13 cellular contexts compared by ENCODE assay signal in genomic region chr10:80474920-80475319, GRCh38. TPM values are rescaled to one million over a fixed set of nuclear protein-coding genes. Genes with fewer than 3 reads are reported as not detected.
DNase-seq lines count a peak whose midpoint lies in the region; ATAC-seq and TF ChIP-seq lines count a peak whose summit lies in the region.
"Had no signal": no experiment of that assay in that cellular context is flagged by ENCODE, and none has a peak within 500 bp of the region (broad histone marks: within the 10 kb centered on the region; RNA-seq: fewer than 3 reads in every experiment).

No MANE protein-coding gene starts in this region.

- H3K4me3 ChIP-seq in mammary epithelial cell (replicated peaks in 1 of 3; ENCODE audit: insufficient read depth in 1 of 3, low read depth in 2 of 3, low read length in 3 of 3) = no peak overlapping the region
- H3K4me3 ChIP-seq in naive thymus-derived CD4-positive, alpha-beta T cell (ENCODE audit: low read length) = no peak overlapping the region
- no peak overlapping the region for H3K4me3 ChIP-seq in upper lobe of left lung
- H3K4me3 ChIP-seq in H7 (ENCODE audit: insufficient read depth, low read depth, low read length) = no peak overlapping the region

- WGBS in mammary epithelial cell (ENCODE audit: low coverage, missing lambda C conversion rate) = 100% methylated on average over 3 of the region's 3 CpGs
- 60 to 82% methylated on average over 3 of the region's 3 CpGs for WGBS in upper lobe of left lung, 2 donors

- no peaks in the 10 kb centered on the region for H3K36me3 ChIP-seq in mammary epithelial cell (ENCODE audit: insufficient read depth, low read length)
- peaks cover 0 to 64% (median 4%) of the 10 kb centered on the region in 3 experiments for H3K36me3 ChIP-seq in naive thymus-derived CD4-positive, alpha-beta T cell (ENCODE audit: control insufficient read depth in 2 of 3, insufficient read depth in 3 of 3, low read length in 3 of 3)
- H3K36me3 ChIP-seq in upper lobe of left lung = peaks cover 0 to 40% (median 8%) of the 10 kb centered on the region in 4 donors
- no peaks in the 10 kb centered on the region for H3K36me3 ChIP-seq in H7 (replicated peaks; ENCODE audit: control insufficient read depth, insufficient read depth, low read length)

- H3K27me3 ChIP-seq in mammary epithelial cell (ENCODE audit: insufficient read depth, low read length) = no peaks in the 10 kb centered on the region
- no peaks in the 10 kb centered on the region for H3K27me3 ChIP-seq in naive thymus-derived CD4-positive, alpha-beta T cell (ENCODE audit: control insufficient read depth in 2 of 2, insufficient read depth in 2 of 2, low read length in 2 of 2)
- no peaks in the 10 kb centered on the region for H3K27me3 ChIP-seq in upper lobe of left lung
- H3K27me3 ChIP-seq in H7 (ENCODE audit: control insufficient read depth, insufficient read depth, low read length) = no peaks in the 10 kb centered on the region

- CTCF ChIA-PET in mammary epithelial cell (lab: Charles Lee; ENCODE audit: low non-redundant PET) = no interaction called here
- CTCF ChIA-PET in naive thymus-derived CD4-positive, alpha-beta T cell (lab: Charles Lee) = interaction anchor here (1.0 to 39.2 kb wide), 5 partner anchors 8 to 31 kb away, joined by 3 to 839 read pairs (median 9); no protein-coding TSS in a partner anchor

- dilution Hi-C loops in mammary epithelial cell (cut with HindIII; ENCODE audit: low sequenced_read_pairs) = no loop called here

- POLR2A ChIA-PET in naive thymus-derived CD4-positive, alpha-beta T cell (lab: Charles Lee) = interaction anchor here (1.2 to 24.7 kb wide), 6 partner anchors 9 to 97 kb away, joined by 3 to 608 read pairs (median 10); partner anchors contain the start of gene TSPAN14

- ATAC-seq in naive thymus-derived CD4-positive, alpha-beta T cell = no peak
- ATAC-seq in upper lobe of left lung (ENCODE audit: low FRiP score in 2 of 2) (peak in 1 of 2 donors; percentile 25), GM19351 (IDR thresholded peaks at IDR 0.05; ENCODE audit: unreplicated experiment) (no peak)

- no peak overlapping the region for H3K9ac ChIP-seq in mammary epithelial cell (ENCODE audit: insufficient read depth, low read length)

- H3K27ac Mint-ChIP-seq in activated T-cell treated with anti-CD3 and anti-CD28 coated beads, Interleukin-2, amount 50 U/mL, for 24 hours = peak overlapping the region; percentile 95
- peak overlapping the region in 8 of 9 donors; percentile 84 to 99 (median 92) for H3K27ac Mint-ChIP-seq in naive thymus-derived CD4-positive, alpha-beta T cell
- H3K27ac Mint-ChIP-seq: mesothelial cell of epicardium had no signal

- TF ChIP-seq EP300 in upper lobe of left lung (IDR thresholded peaks at IDR 0.05) = no peak

- H3K4me1 ChIP-seq in mammary epithelial cell (ENCODE audit: insufficient read depth, low read length) (peaks cover 64% of the 10 kb centered on the region), upper lobe of left lung (peaks cover 58 to 85% (median 67%) of the 10 kb centered on the region in 4 donors)
- peaks cover 64 to 78% of the 10 kb centered on the region in 2 donors for H3K4me1 ChIP-seq in naive thymus-derived CD4-positive, alpha-beta T cell (ENCODE audit: control insufficient read depth in 2 of 2, insufficient read depth in 2 of 2, low read length in 2 of 2)

- H3K4me1 Mint-ChIP-seq in activated T-cell treated with anti-CD3 and anti-CD28 coated beads, Interleukin-2, amount 50 U/mL, for 24 hours (ENCODE audit: low read depth) = peaks cover 84% of the 10 kb centered on the region
- H3K4me1 Mint-ChIP-seq in naive thymus-derived CD4-positive, alpha-beta T cell = peaks cover 65 to 87% (median 81%) of the 10 kb centered on the region in 7 donors

- H3K79me2 ChIP-seq in mammary epithelial cell (ENCODE audit: insufficient read depth, low read length) = peaks cover 63% of the 10 kb centered on the region

- no peaks in the 10 kb centered on the region for H3K9me3 ChIP-seq in mammary epithelial cell (replicated peaks; ENCODE audit: insufficient read depth, low read length)
- H3K9me3 ChIP-seq in naive thymus-derived CD4-positive, alpha-beta T cell (ENCODE audit: control insufficient read depth in 2 of 3, low read length in 3 of 3) = no peaks in the 10 kb centered on the region
- no peaks in the 10 kb centered on the region for H3K9me3 ChIP-seq in upper lobe of left lung

- H3K36me3 Mint-ChIP-seq in activated T-cell treated with anti-CD3 and anti-CD28 coated beads, Interleukin-2, amount 50 U/mL, for 24 hours (ENCODE audit: low read depth) = peaks cover 69% of the 10 kb centered on the region
- H3K36me3 Mint-ChIP-seq in naive thymus-derived CD4-positive, alpha-beta T cell = peaks cover 11 to 62% (median 36%) of the 10 kb centered on the region in 5 donors

- BruUV-seq in mammary epithelial cell (replicated peaks; lab: Mats Ljungman, UMichigan) = no TSS peak

- no peaks in the 10 kb centered on the region for H4K20me1 ChIP-seq in mammary epithelial cell (ENCODE audit: insufficient read depth, low read length)

- no peaks in the 10 kb centered on the region for H3K9me3 Mint-ChIP-seq in activated T-cell treated with anti-CD3 and anti-CD28 coated beads, Interleukin-2, amount 50 U/mL, for 24 hours
- peaks cover 0 to 13% (median 5%) of the 10 kb centered on the region in 11 donors for H3K9me3 Mint-ChIP-seq in naive thymus-derived CD4-positive, alpha-beta T cell

- intact Hi-C loops in mammary epithelial cell (cut with micrococcal nuclease) = no loop called here
- intact Hi-C loops in naive thymus-derived CD4-positive, alpha-beta T cell (cut with micrococcal nuclease) = no loop called here

- H3K27ac ChIP-seq in mammary epithelial cell (ENCODE audit: insufficient read depth, low read depth, low read length) (peak overlapping the region; percentile 92), upper lobe of left lung (peak overlapping the region; percentile 3 to 100 (median 46))
- peak overlapping the region; percentile 84 for H3K27ac ChIP-seq in naive thymus-derived CD4-positive, alpha-beta T cell (ENCODE audit: low read depth, low read length)

- TF ChIP-seq CTCF in mammary epithelial cell (conservative IDR thresholded peaks at IDR 0.05 in 1 of 2, IDR thresholded peaks at IDR 0.05 in 1 of 2; ENCODE audit: extremely low read depth in 1 of 2, insufficient read depth in 1 of 2, low read depth in 1 of 2, low read length in 2 of 2) (no peak), upper lobe of left lung (IDR thresholded peaks at IDR 0.05) (no peak)

- TF ChIP-seq POLR2A in upper lobe of left lung (IDR thresholded peaks at IDR 0.05) = no peak

- in situ Hi-C loops in mammary epithelial cell (cut with MboI; ENCODE audit: low sequenced_read_pairs in 2 of 2) = no loop called here

- no peak overlapping the region for H2AFZ ChIP-seq in mammary epithelial cell (ENCODE audit: low read depth, low read length)

- peak overlapping the region; percentile 0 for H3K4me3 Mint-ChIP-seq in activated T-cell treated with anti-CD3 and anti-CD28 coated beads, Interleukin-2, amount 50 U/mL, for 24 hours
- peak overlapping the region in 8 of 10 donors; percentile 5 to 98 (median 72) for H3K4me3 Mint-ChIP-seq in naive thymus-derived CD4-positive, alpha-beta T cell
- H3K4me3 Mint-ChIP-seq: activated T-helper 1 cell treated with anti-CD3 and anti-CD28 coated beads, Interleukin-12 subunit alpha, Interleukin-12 subunit beta, Interleukin-2, Interleukin-4 antibody, amounts not matched to agents 30 ng/mL and 10 ng/mL and 1 ng/mL, durations not matched to agents 14 hours and 24 hours and 36 hours; mesothelial cell of epicardium; T-helper 1 cell treated with Interleukin-12 subunit alpha and Interleukin-12 subunit beta and Interleukin-4 antibody, amounts not matched to agents 30 μg/mL and 1 μg/mL, for 36 hours had no signal

- no peak overlapping the region for H3K4me2 ChIP-seq in mammary epithelial cell (ENCODE audit: insufficient read depth, low read depth, low read length)

- no peaks in the 10 kb centered on the region for H3K27me3 Mint-ChIP-seq in activated T-cell treated with anti-CD3 and anti-CD28 coated beads, Interleukin-2, amount 50 U/mL, for 24 hours
- H3K27me3 Mint-ChIP-seq in naive thymus-derived CD4-positive, alpha-beta T cell = no peaks in the 10 kb centered on the region

- DNase-seq in activated T-cell treated with anti-CD3 and anti-CD28 coated beads, Interleukin-2, amount 50 U/mL, for 24 hours = peak; percentile 25
- no peak for DNase-seq in activated T-cell treated with anti-CD3 and anti-CD28 coated beads, Interleukin-2, amount 50 U/mL, for 1 hour
- DNase-seq in mammary epithelial cell (no peak), upper lobe of left lung (no peak), H7 (no peak), OCI-M1 (lab: John Stamatoyannopoulos, UW) (no peak)
- DNase-seq in naive thymus-derived CD4-positive, alpha-beta T cell = no peak
- DNase-seq: NK-92 treated with Interleukin-12 subunit alpha and Interleukin-12 subunit beta, amount 100 ng/mL, for 24 hours; retina had no signal

RNA-seq across cellular contexts. Expression of gene TSPAN14, which starts 20.8 kb away (rescaled TPM):
- total RNA-seq in mammary epithelial cell (100 to 1,000 TPM in 1 of 2 donors, 10 to 100 TPM in 1; 47.8 to 102 TPM), upper lobe of left lung (100 to 1,000 TPM in 4 of 6 donors, 10 to 100 TPM in 2; 52.1 to 157 (median 111) TPM)
- 97.2 TPM for polyA plus RNA-seq in mammary epithelial cell
- polyA minus RNA-seq in mammary epithelial cell = 85.5 TPM
- 100 to 1,000 TPM; 135 to 165 (median 160) TPM for total RNA-seq in naive thymus-derived CD4-positive, alpha-beta T cell
- polyA plus RNA-seq in naive thymus-derived CD4-positive, alpha-beta T cell = 100 to 1,000 TPM; 179 to 386 TPM
- 36.3 and 37.6 TPM in 2 replicates for total RNA-seq in H7 (2014; rRNA removed; shearing (Covaris generic))
